In genomic region chr2:120470041-120470716, GRCh38 we compare ENCODE assay signal across 1 cellular context.
A peak's percentile ranks its signal among the peaks of the same experiment; 100 is the strongest.
TF ChIP-seq lines count a peak whose summit lies in the region.

No MANE protein-coding gene starts in this region.

TF ChIP-seq in HepG2, 621 proteins besides CTCF, POLR2A, EP300 and RAD21 (continued from another document and continues in another):
- TF ChIP-seq AFF4 (CRISPR knock-in tag; IDR thresholded peaks at IDR 0.05) (no peak), DDIT3 (CRISPR knock-in tag; IDR thresholded peaks at IDR 0.05) (no peak), PITX1 (CRISPR knock-in tag; IDR thresholded peaks at IDR 0.05) (peak; percentile 96), ZNF564 (CRISPR knock-in tag; IDR thresholded peaks at IDR 0.05) (peak; percentile 72; the same call in 1 of the 2 replicates), ELF1 (CRISPR knock-in tag; IDR thresholded peaks at IDR 0.05) (0 out of 2 replicates have a peak, but pooled peaks have one; percentile 31), DBP (CRISPR knock-in tag; IDR thresholded peaks at IDR 0.05; ENCODE audit: not compliant biosample characterization) (no peak), GFI1 (CRISPR knock-in tag; IDR thresholded peaks at IDR 0.05; ENCODE audit: borderline replicate concordance) (peak; percentile 67; the same call in 1 of the 2 replicates), FOXK2 (IDR thresholded peaks at IDR 0.05) (peak; percentile 78; the same call in 1 of the 2 replicates), SP2 (CRISPR knock-in tag; IDR thresholded peaks at IDR 0.05) (no peak), IKZF5 (CRISPR knock-in tag; IDR thresholded peaks at IDR 0.05) (peak; percentile 93), MEIS2 (CRISPR knock-in tag; IDR thresholded peaks at IDR 0.05) (peak; percentile 90), ZZZ3 (CRISPR knock-in tag; IDR thresholded peaks at IDR 0.05; ENCODE audit: borderline replicate concordance) (no peak), DMAP1 (CRISPR knock-in tag; IDR thresholded peaks at IDR 0.05) (peak; percentile 59; the same call in 1 of the 2 replicates), KDM5A (IDR thresholded peaks at IDR 0.05; ENCODE audit: borderline replicate concordance, low read length) (no peak), IRX3 (CRISPR knock-in tag; IDR thresholded peaks at IDR 0.05; ENCODE audit: borderline replicate concordance, low read depth) (peak; percentile 39; the same call in 1 of the 2 replicates), ATF5 (CRISPR knock-in tag; IDR thresholded peaks at IDR 0.05; ENCODE audit: low read depth) (no peak), ZNF335 (CRISPR knock-in tag; IDR thresholded peaks at IDR 0.05) (peak; percentile 90), ZBTB7A (CRISPR knock-in tag; IDR thresholded peaks at IDR 0.05) (no peak), MXD4 (CRISPR knock-in tag; IDR thresholded peaks at IDR 0.05) (peak; percentile 59; the same call in 1 of the 2 replicates), RNF2 (conservative IDR thresholded peaks at IDR 0.05; ENCODE audit: low read depth) (no peak), SMYD3 (CRISPR knock-in tag; IDR thresholded peaks at IDR 0.05) (no peak), ZNF737 (CRISPR knock-in tag; IDR thresholded peaks at IDR 0.05; ENCODE audit: borderline replicate concordance) (no peak), CHCHD3 (CRISPR knock-in tag; IDR thresholded peaks at IDR 0.05) (no peak), PAF1 (CRISPR knock-in tag; IDR thresholded peaks at IDR 0.05) (no peak), PLRG1 (conservative IDR thresholded peaks at IDR 0.05) (no peak), JUND (CRISPR knock-in tag; IDR thresholded peaks at IDR 0.05) (peak; percentile 93), SPEN (CRISPR knock-in tag; IDR thresholded peaks at IDR 0.05; ENCODE audit: low read depth) (no peak), RBAK (CRISPR knock-in tag; IDR thresholded peaks at IDR 0.05) (peak; percentile 75; the same call in 1 of the 2 replicates), YEATS4 (CRISPR knock-in tag; IDR thresholded peaks at IDR 0.05; ENCODE audit: borderline replicate concordance) (peak; percentile 37; the same call in 1 of the 2 replicates), ZSCAN12 (CRISPR knock-in tag; IDR thresholded peaks at IDR 0.05) (no peak), ZBTB1 (CRISPR knock-in tag; IDR thresholded peaks at IDR 0.05; ENCODE audit: borderline replicate concordance) (no peak), ZNF557 (CRISPR knock-in tag; IDR thresholded peaks at IDR 0.05) (no peak), MXD3 (CRISPR knock-in tag; IDR thresholded peaks at IDR 0.05) (peak; percentile 74; the same call in 1 of the 2 replicates), ZNF878 (CRISPR knock-in tag; IDR thresholded peaks at IDR 0.05) (peak; percentile 91), ZNF121 (CRISPR knock-in tag; IDR thresholded peaks at IDR 0.05) (peak; percentile 77), NFATC3 (CRISPR knock-in tag; IDR thresholded peaks at IDR 0.05) (0 out of 2 replicates have a peak, but pooled peaks have one; percentile 64), EZH2 (conservative IDR thresholded peaks at IDR 0.05; ENCODE audit: low read depth, low read length) (no peak), STAT5B (CRISPR knock-in tag; IDR thresholded peaks at IDR 0.05) (no peak), CBX1 (IDR thresholded peaks at IDR 0.05; ENCODE audit: low read depth) (no peak), ZSCAN31 (CRISPR knock-in tag; IDR thresholded peaks at IDR 0.05; ENCODE audit: low read depth) (no peak), PCBP1 (IDR thresholded peaks at IDR 0.05; ENCODE audit: borderline replicate concordance, low read depth, low read length) (no peak), CERS6 (CRISPR knock-in tag; IDR thresholded peaks at IDR 0.05) (no peak), SMARCE1 (IDR thresholded peaks at IDR 0.05; ENCODE audit: borderline replicate concordance) (no peak), FOXJ3 (CRISPR knock-in tag; IDR thresholded peaks at IDR 0.05; ENCODE audit: borderline replicate concordance) (peak; percentile 87), ZSCAN9 (CRISPR knock-in tag; IDR thresholded peaks at IDR 0.05; ENCODE audit: borderline replicate concordance) (peak; percentile 93), ZNF773 (CRISPR knock-in tag; IDR thresholded peaks at IDR 0.05; ENCODE audit: borderline replicate concordance) (no peak), ZNF766 (CRISPR knock-in tag; IDR thresholded peaks at IDR 0.05; ENCODE audit: borderline replicate concordance) (no peak), XBP1 (CRISPR knock-in tag; IDR thresholded peaks at IDR 0.05) (no peak), SRF (IDR thresholded peaks at IDR 0.05; ENCODE audit: low read depth, low read length) (no peak), GLI4 (CRISPR knock-in tag; IDR thresholded peaks at IDR 0.05; ENCODE audit: borderline replicate concordance) (peak; percentile 50; the same call in 1 of the 2 replicates), ZNF792 (CRISPR knock-in tag; IDR thresholded peaks at IDR 0.05) (peak; percentile 79), E2F1 (CRISPR knock-in tag; IDR thresholded peaks at IDR 0.05) (no peak), CC2D1A (CRISPR knock-in tag; IDR thresholded peaks at IDR 0.05) (no peak), ZFP36L2 (CRISPR knock-in tag; IDR thresholded peaks at IDR 0.05) (no peak), THAP9 (CRISPR knock-in tag; IDR thresholded peaks at IDR 0.05; ENCODE audit: borderline replicate concordance) (peak; percentile 53; the same call in 1 of the 2 replicates), NCOA5 (CRISPR knock-in tag; IDR thresholded peaks at IDR 0.05) (no peak), ZNF510 (CRISPR knock-in tag; IDR thresholded peaks at IDR 0.05; ENCODE audit: low read depth) (0 out of 2 replicates have a peak, but pooled peaks have one; percentile 84), ZNF547 (CRISPR knock-in tag; IDR thresholded peaks at IDR 0.05) (peak; percentile 89), FOXM1 (CRISPR knock-in tag; IDR thresholded peaks at IDR 0.05) (no peak), HNF1B (CRISPR knock-in tag; IDR thresholded peaks at IDR 0.05) (peak; percentile 94), ATM (IDR thresholded peaks at IDR 0.05; ENCODE audit: borderline replicate concordance) (no peak), BORCS8-MEF2B (CRISPR knock-in tag; IDR thresholded peaks at IDR 0.05) (0 out of 2 replicates have a peak, but pooled peaks have one; percentile 63), ZNF317 (CRISPR knock-in tag; IDR thresholded peaks at IDR 0.05) (peak; percentile 80; the same call in 1 of the 2 replicates)
